In the genomic region with DNA sequence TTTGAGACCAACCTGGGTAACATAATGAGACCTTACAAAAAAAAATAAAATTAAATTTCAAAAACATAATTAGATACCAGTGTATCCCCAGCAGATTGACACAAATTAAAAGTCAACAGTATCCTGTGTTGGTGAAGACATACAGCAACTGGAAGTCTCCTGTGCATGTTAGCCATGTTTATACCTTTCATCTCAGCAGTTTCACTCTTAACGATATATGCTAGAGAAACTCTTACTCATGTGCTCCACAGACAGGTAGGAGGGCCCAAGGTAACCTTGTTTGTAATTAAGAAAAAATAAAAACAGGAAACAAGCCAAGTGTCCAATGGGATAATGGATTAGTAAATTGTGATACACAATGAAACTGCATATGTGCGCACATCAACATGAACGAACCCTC, we compare ENCODE assay signal across 6 cellular contexts. TPM values are rescaled to one million over a fixed set of nuclear protein-coding genes. Genes with fewer than 3 reads are reported as not detected.
"Had no signal": no experiment of that assay in that cellular context is flagged by ENCODE, and none has a peak within 500 bp of the region (broad histone marks: within the 10 kb centered on the region; RNA-seq: fewer than 3 reads in every experiment).

No MANE protein-coding gene starts in this region.

- H3K4me3 ChIP-seq: K562 had no signal

- H3K36me3 Mint-ChIP-seq: IgD-negative memory B cell had no signal

- H3K9me3 Mint-ChIP-seq: IgD-negative memory B cell had no signal

- H3K27ac Mint-ChIP-seq: IgD-negative memory B cell had no signal

- H3K27ac ChIP-seq: HL-60 had no signal

- DNase-seq: IMR-90, KBM-7 had no signal

- ATAC-seq: HepG2, K562 had no signal

RNA-seq across cellular contexts. Expression of a gene that starts 50.1 kb away (rescaled TPM):
- total RNA-seq: HepG2 had no signal
